Comparison of ENCODE assay signal across 8 cellular contexts in the genomic region with DNA sequence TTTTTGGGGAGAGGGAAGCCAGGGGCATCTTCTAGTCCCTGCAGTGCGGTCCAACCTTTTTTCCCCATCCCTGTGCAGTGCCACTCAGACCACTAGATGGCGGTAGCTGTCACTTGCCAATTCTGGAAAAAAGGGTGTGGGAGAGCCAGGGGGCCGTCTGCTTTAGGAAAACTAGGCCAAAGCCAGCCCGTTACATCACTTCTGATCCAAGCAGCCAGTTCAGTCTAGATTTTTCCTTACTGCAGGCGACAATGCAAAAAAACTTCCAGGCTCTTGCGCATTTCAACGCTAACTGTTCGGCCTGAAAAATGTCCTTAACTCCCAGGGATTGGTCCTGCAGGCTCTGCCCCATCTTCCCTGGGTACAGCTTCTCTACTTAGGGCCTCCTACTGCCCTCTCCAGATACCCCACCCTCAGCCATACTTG.
DNase-seq lines count a peak whose midpoint lies in the region; ATAC-seq and TF ChIP-seq lines count a peak whose summit lies in the region.

No MANE protein-coding gene starts in this region.

- H3K4me2 ChIP-seq in PC-9 = no peak overlapping the region

- H3K27ac ChIP-seq in PC-9 (no peak overlapping the region), gastroesophageal sphincter (peak overlapping the region in 1 of 4 donors; percentile 24), thyroid gland (no peak overlapping the region)

- H3K4me1 ChIP-seq in Caco-2 (peaks cover 9% of the 10 kb centered on the region; the same call in 1 of the 2 replicates), PC-9 (replicated peaks; ENCODE audit: insufficient read depth) (no peaks in the 10 kb centered on the region), gastroesophageal sphincter (peaks cover 0 to 22% (median 0%) of the 10 kb centered on the region in 3 donors), thyroid gland (no peaks in the 10 kb centered on the region)

- peaks cover 16% of the 10 kb centered on the region for H3K27me3 Mint-ChIP-seq in Caco-2 (ENCODE audit: insufficient read depth, unreplicated experiment)

- intact Hi-C loops in Caco-2 (cut with micrococcal nuclease; ENCODE audit: unreplicated experiment) (loop anchor here (1.0 to 10.0 kb wide), 4 partner anchors 96 to 374 kb away; no protein-coding TSS in a partner anchor), PC-9 (cut with micrococcal nuclease; ENCODE audit: unreplicated experiment) (loop anchor here (1.0 to 5.0 kb wide), 2 partner anchors 98 to 374 kb away; no protein-coding TSS in a partner anchor), thyroid gland (cut with DNase I) (loop anchor here (2.0 kb wide), 1 partner anchor 374 kb away; no protein-coding TSS in a partner anchor)

- CTCF ChIA-PET in Caco-2 (lab: Charles Lee) = interaction anchor here (0.9 to 2.5 kb wide), 3 partner anchors 33 to 374 kb away, joined by 3 to 10 read pairs (median 4); no protein-coding TSS in a partner anchor
- CTCF ChIA-PET in PC-9 (lab: Charles Lee) = interaction anchor here (1.4 kb wide), 1 partner anchor 375 kb away, joined by 3 read pairs; no protein-coding TSS in a partner anchor

- DNase-seq in Caco-2 = peak; percentile 67 to 82
- peak in 1 of 2 experiments; percentile 49 for DNase-seq in PC-9
- DNase-seq in activated gamma-delta T cell treated with anti-CD3 and anti-CD28 coated beads, Interleukin-2, amount 50 U/mL, for 16 hours (ENCODE audit: low read depth) = peak; percentile 29
- DNase-seq in omental fat pad (ENCODE audit: low spot score) = peak; percentile 42
- DNase-seq in thyroid gland = peak; percentile 58 to 65

- H3K4me3 ChIP-seq in Caco-2 (ENCODE audit: low read depth, low read length) (no peak overlapping the region), PC-9 (no peak overlapping the region), gastroesophageal sphincter (no peak overlapping the region), thyroid gland (replicated peaks in 1 of 3) (no peak overlapping the region)

- no peak overlapping the region for H3K4me3 Mint-ChIP-seq in Caco-2 (ENCODE audit: unreplicated experiment)

- peak; percentile 61 for ATAC-seq in HG02885 (IDR thresholded peaks at IDR 0.05; ENCODE audit: poor library complexity, unreplicated experiment)
- peak; percentile 88 for ATAC-seq in gastroesophageal sphincter
- ATAC-seq in omental fat pad (ENCODE audit: low FRiP score) = peak; percentile 80
- no peak for ATAC-seq in HG03521 (IDR thresholded peaks at IDR 0.05; ENCODE audit: unreplicated experiment)

- TF ChIP-seq EP300 in gastroesophageal sphincter (IDR thresholded peaks at IDR 0.05) = no peak

- peaks cover 9% of the 10 kb centered on the region for H3K4me1 Mint-ChIP-seq in Caco-2 (ENCODE audit: low read depth, unreplicated experiment)

- no peaks in the 10 kb centered on the region for H4K20me1 ChIP-seq in PC-9 (ENCODE audit: insufficient read depth)

- no peaks in the 10 kb centered on the region for H3K9me3 Mint-ChIP-seq in Caco-2 (ENCODE audit: unreplicated experiment)

- no peaks in the 10 kb centered on the region for H3K79me2 ChIP-seq in PC-9 (ENCODE audit: low read depth)

- no peak overlapping the region for H3K27ac Mint-ChIP-seq in Caco-2 (ENCODE audit: unreplicated experiment)

- TF ChIP-seq CTCF in Caco-2 (IDR thresholded peaks at IDR 0.05; ENCODE audit: insufficient read depth in 1 of 2, low read depth in 1 of 2, low read length in 1 of 2, severe bottlenecking in 1 of 2, unreplicated experiment in 1 of 2) (peak; percentile 90 to 98), PC-9 (conservative IDR thresholded peaks at IDR 0.05) (peak; percentile 95), gastroesophageal sphincter (IDR thresholded peaks at IDR 0.05) (peak; percentile 83 to 94 (median 87)), omental fat pad (IDR thresholded peaks at IDR 0.05) (peak in 2 of 3 donors; percentile 42 to 60), thyroid gland (IDR thresholded peaks at IDR 0.05) (peak; percentile 72 to 92 (median 82))

- POLR2A ChIA-PET in Caco-2 (lab: Charles Lee) = no interaction called here
- POLR2A ChIA-PET in PC-9 (lab: Charles Lee; ENCODE audit: unreplicated experiment) = no interaction called here

- no peaks in the 10 kb centered on the region for H3K9me3 ChIP-seq in Caco-2
- H3K9me3 ChIP-seq in PC-9 (ENCODE audit: insufficient read depth, low read depth) = no peaks in the 10 kb centered on the region
- H3K9me3 ChIP-seq in gastroesophageal sphincter = peaks cover 0 to 14% (median 0%) of the 10 kb centered on the region in 3 donors
- no peaks in the 10 kb centered on the region for H3K9me3 ChIP-seq in thyroid gland

- WGBS in gastroesophageal sphincter (ENCODE audit: low coverage in 1 of 2), 2 donors = 56 to 60% methylated on average over 5 to 6 of the region's 8 CpGs
- 40 to 45% methylated on average over 8 of the region's 8 CpGs for WGBS in thyroid gland, 2 donors

- no peaks in the 10 kb centered on the region for H3K9me2 ChIP-seq in PC-9 (ENCODE audit: insufficient read depth)

- H3K36me3 Mint-ChIP-seq in Caco-2 (ENCODE audit: insufficient read depth, unreplicated experiment) = no peaks in the 10 kb centered on the region

- H3K27me3 ChIP-seq in Caco-2 (replicated peaks; ENCODE audit: control insufficient read depth, insufficient read depth, low read length) = no peaks in the 10 kb centered on the region
- no peaks in the 10 kb centered on the region; the same call in 1 of the 2 replicates for H3K27me3 ChIP-seq in PC-9 (ENCODE audit: insufficient read depth, low read depth)
- no peaks in the 10 kb centered on the region for H3K27me3 ChIP-seq in gastroesophageal sphincter
- H3K27me3 ChIP-seq in thyroid gland = no peaks in the 10 kb centered on the region

- BruUV-seq in Caco-2 (replicated peaks; lab: Mats Ljungman, UMichigan) (no TSS peak), PC-9 (replicated peaks; lab: Mats Ljungman, UMichigan) (no TSS peak)

- H3K36me3 ChIP-seq in Caco-2 (ENCODE audit: control insufficient read depth, insufficient read depth, low read length) (no peaks in the 10 kb centered on the region), PC-9 (ENCODE audit: low read depth) (no peaks in the 10 kb centered on the region), gastroesophageal sphincter (no peaks in the 10 kb centered on the region), thyroid gland (no peaks in the 10 kb centered on the region)

- TF ChIP-seq POLR2A in gastroesophageal sphincter (IDR thresholded peaks at IDR 0.05) (no peak), thyroid gland (IDR thresholded peaks at IDR 0.05) (no peak)

- no peak overlapping the region for H2AFZ ChIP-seq in PC-9

- H3F3A ChIP-seq in PC-9 (ENCODE audit: insufficient read depth, low read depth) = no peaks in the 10 kb centered on the region
